Comparison of ENCODE assay signal across 1 cellular context in the genomic region with DNA sequence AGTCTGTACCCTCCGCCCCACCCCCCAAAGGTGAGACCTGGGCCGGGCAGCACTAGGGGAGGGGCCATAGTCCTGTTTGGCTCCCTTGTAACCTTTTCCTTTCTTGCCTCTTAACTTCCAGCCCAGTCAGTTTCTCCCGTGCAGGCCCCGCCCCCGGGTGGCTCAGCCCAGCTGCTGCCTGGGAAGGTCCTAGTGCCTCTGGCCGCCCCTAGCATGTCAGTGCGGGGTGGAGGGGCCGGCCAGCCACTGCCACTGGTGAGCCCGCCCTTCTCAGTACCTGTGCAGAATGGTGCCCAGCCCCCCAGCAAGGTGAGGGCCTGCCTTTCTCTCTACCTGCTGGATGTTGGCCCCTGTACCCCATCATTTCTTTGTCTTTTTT.
TF ChIP-seq lines count a peak whose summit lies in the region.

No MANE protein-coding gene starts in this region.

TF ChIP-seq in HEK293, 187 proteins besides CTCF, POLR2A, EP300 and RAD21 (continued from another document):
- TF ChIP-seq, protein P1, sequence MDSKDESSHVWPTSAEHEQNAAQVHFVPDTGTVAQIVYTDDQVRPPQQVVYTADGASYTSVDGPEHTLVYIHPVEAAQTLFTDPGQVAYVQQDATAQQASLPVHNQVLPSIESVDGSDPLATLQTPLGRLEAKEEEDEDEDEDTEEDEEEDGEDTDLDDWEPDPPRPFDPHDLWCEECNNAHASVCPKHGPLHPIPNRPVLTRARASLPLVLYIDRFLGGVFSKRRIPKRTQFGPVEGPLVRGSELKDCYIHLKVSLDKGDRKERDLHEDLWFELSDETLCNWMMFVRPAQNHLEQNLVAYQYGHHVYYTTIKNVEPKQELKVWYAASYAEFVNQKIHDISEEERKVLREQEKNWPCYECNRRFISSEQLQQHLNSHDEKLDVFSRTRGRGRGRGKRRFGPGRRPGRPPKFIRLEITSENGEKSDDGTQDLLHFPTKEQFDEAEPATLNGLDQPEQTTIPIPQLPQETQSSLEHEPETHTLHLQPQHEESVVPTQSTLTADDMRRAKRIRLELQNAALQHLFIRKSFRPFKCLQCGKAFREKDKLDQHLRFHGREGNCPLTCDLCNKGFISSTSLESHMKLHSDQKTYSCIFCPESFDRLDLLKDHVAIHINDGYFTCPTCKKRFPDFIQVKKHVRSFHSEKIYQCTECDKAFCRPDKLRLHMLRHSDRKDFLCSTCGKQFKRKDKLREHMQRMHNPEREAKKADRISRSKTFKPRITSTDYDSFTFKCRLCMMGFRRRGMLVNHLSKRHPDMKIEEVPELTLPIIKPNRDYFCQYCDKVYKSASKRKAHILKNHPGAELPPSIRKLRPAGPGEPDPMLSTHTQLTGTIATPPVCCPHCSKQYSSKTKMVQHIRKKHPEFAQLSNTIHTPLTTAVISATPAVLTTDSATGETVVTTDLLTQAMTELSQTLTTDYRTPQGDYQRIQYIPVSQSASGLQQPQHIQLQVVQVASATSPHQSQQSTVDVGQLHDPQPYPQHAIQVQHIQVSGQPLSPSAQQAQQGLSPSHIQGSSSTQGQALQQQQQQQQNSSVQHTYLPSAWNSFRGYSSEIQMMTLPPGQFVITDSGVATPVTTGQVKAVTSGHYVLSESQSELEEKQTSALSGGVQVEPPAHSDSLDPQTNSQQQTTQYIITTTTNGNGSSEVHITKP (tag by site-specific recombination; IDR thresholded peaks at IDR 0.05): 0 out of 2 replicates have a peak, but pooled peaks have one; percentile 6
- TF ChIP-seq KLF1 (tag by site-specific recombination; IDR thresholded peaks at IDR 0.05) (peak; percentile 37), ZSCAN4 (tag by site-specific recombination; IDR thresholded peaks at IDR 0.05) (no peak)
- TF ChIP-seq, protein P2, sequence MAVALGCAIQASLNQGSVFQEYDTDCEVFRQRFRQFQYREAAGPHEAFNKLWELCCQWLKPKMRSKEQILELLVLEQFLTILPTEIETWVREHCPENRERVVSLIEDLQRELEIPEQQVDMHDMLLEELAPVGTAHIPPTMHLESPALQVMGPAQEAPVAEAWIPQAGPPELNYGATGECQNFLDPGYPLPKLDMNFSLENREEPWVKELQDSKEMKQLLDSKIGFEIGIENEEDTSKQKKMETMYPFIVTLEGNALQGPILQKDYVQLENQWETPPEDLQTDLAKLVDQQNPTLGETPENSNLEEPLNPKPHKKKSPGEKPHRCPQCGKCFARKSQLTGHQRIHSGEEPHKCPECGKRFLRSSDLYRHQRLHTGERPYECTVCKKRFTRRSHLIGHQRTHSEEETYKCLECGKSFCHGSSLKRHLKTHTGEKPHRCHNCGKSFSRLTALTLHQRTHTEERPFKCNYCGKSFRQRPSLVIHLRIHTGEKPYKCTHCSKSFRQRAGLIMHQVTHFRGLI (tag by site-specific recombination; IDR thresholded peaks at IDR 0.05): peak; percentile 53; the same call in 1 of the 2 replicates
TF ChIP-seq in HEK293: peak in this region for 5.
